Comparison of ENCODE assay signal across 14 cellular contexts in the genomic region with DNA sequence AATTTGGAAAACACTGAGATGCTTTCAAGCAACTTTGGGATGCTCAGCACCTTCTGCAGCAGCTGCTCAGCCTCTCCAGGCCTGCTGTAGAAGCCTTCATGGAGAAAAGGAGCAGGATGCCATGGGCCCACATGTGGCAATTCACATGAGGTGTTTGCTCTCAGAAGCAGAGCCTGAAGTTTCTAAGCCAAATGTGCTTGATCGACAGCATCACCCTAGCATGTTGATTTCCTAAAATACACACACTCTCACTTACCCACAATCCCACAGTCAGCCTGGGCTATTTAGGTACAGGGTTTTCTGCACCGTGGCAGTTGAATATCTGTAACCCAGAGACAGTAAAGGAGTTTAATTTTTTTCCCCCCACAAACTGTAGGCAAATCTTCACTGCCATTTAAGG.
DNase-seq lines count a peak whose midpoint lies in the region; ATAC-seq, FAIRE-seq and TF ChIP-seq lines count a peak whose summit lies in the region.
"Had no signal": no experiment of that assay in that cellular context is flagged by ENCODE, and none has a peak within 500 bp of the region (broad histone marks: within the 10 kb centered on the region; RNA-seq: fewer than 3 reads in every experiment).

No MANE protein-coding gene starts in this region.

- no peak for TF ChIP-seq EP300 in suprapubic skin (IDR thresholded peaks at IDR 0.05)

- H3K27ac ChIP-seq in pancreas, result no peak overlapping the region
- H3K27ac ChIP-seq in suprapubic skin, result no peak overlapping the region
- H3K27ac ChIP-seq: neural progenitor cell, SK-N-MC had no signal

- H3K9me3 ChIP-seq in pancreas (no peaks in the 10 kb centered on the region), suprapubic skin (no peaks in the 10 kb centered on the region)

- DNase-seq in activated naive CD8-positive, alpha-beta T cell treated with anti-CD3 and anti-CD28 coated beads, Interleukin-2, amount 50 U/mL, for 24 hours, result no peak
- DNase-seq in pancreas, result peak in 5 of 6 donors; percentile 42 to 83 (median 79)
- no peak for DNase-seq in suprapubic skin (ENCODE audit: low spot score in 2 of 2)
- DNase-seq: NCI-H1048; NCI-H82; stimulated activated CD4-positive, alpha-beta T cell treated with anti-CD3 and anti-CD28 coated beads, Interleukin-2, amount 100 ng/mL, for 24 hours had no signal

- peaks cover 78% of the 10 kb centered on the region for H3K36me3 Mint-ChIP-seq in activated naive CD8-positive, alpha-beta T cell treated with anti-CD3 and anti-CD28 coated beads, Interleukin-2, amount 50 U/mL, for 24 hours (ENCODE audit: low read depth)

- H3K27me3 ChIP-seq in pancreas (no peaks in the 10 kb centered on the region), suprapubic skin (no peaks in the 10 kb centered on the region)
- H3K27me3 ChIP-seq: neural progenitor cell had no signal

- no peaks in the 10 kb centered on the region for H3K27me3 Mint-ChIP-seq in activated naive CD8-positive, alpha-beta T cell treated with anti-CD3 and anti-CD28 coated beads, Interleukin-2, amount 50 U/mL, for 24 hours

- intact Hi-C loops in pancreas (cut with DNase I), result no loop called here

- no peak for TF ChIP-seq CTCF in pancreas (IDR thresholded peaks at IDR 0.05)
- no peak for TF ChIP-seq CTCF in suprapubic skin (IDR thresholded peaks at IDR 0.05)

- H3K4me3 Mint-ChIP-seq in activated naive CD8-positive, alpha-beta T cell treated with anti-CD3 and anti-CD28 coated beads, Interleukin-2, amount 50 U/mL, for 24 hours, result no peak overlapping the region
- H3K4me3 Mint-ChIP-seq: neural progenitor cell had no signal

- no peaks in the 10 kb centered on the region for H3K9me3 Mint-ChIP-seq in activated naive CD8-positive, alpha-beta T cell treated with anti-CD3 and anti-CD28 coated beads, Interleukin-2, amount 50 U/mL, for 24 hours
- H3K9me3 Mint-ChIP-seq: neural progenitor cell had no signal

- peak overlapping the region; percentile 81 for H3K27ac Mint-ChIP-seq in activated naive CD8-positive, alpha-beta T cell treated with anti-CD3 and anti-CD28 coated beads, Interleukin-2, amount 50 U/mL, for 24 hours
- H3K27ac Mint-ChIP-seq: neural progenitor cell had no signal

- ATAC-seq in GM18861 (IDR thresholded peaks at IDR 0.05; ENCODE audit: unreplicated experiment), result peak; percentile 32
- peak; percentile 36 for ATAC-seq in HG02884 (IDR thresholded peaks at IDR 0.05; ENCODE audit: unreplicated experiment)
- no peak for ATAC-seq in activated naive CD8-positive, alpha-beta T cell treated with anti-CD3 and anti-CD28 coated beads, Interleukin-2, amount 50 U/mL, for 24 hours
- peak; percentile 78 to 97 (median 95) for ATAC-seq in pancreas
- ATAC-seq in GM19452 (IDR thresholded peaks at IDR 0.05; ENCODE audit: unreplicated experiment), result no peak
- no peak for ATAC-seq in HG03354 (IDR thresholded peaks at IDR 0.05; ENCODE audit: poor library complexity, severe bottlenecking, unreplicated experiment)

- H3K4me1 Mint-ChIP-seq in activated naive CD8-positive, alpha-beta T cell treated with anti-CD3 and anti-CD28 coated beads, Interleukin-2, amount 50 U/mL, for 24 hours, result peaks cover 87% of the 10 kb centered on the region

- H3K4me3 ChIP-seq in pancreas (no peak overlapping the region), suprapubic skin (no peak overlapping the region)
- H3K4me3 ChIP-seq: neural progenitor cell, SK-N-MC had no signal

- FAIRE-seq in pancreas (lab: Jason Lieb, UNC), result no peak
- FAIRE-seq: H54, keratinocyte had no signal

- H3K36me3 ChIP-seq in pancreas (no peaks in the 10 kb centered on the region), suprapubic skin (peaks cover 21% of the 10 kb centered on the region)
- H3K36me3 ChIP-seq: neural progenitor cell had no signal

- no peaks in the 10 kb centered on the region for H3K4me1 ChIP-seq in pancreas
- H3K4me1 ChIP-seq in suprapubic skin, result peaks cover 3% of the 10 kb centered on the region

- 21 to 25% methylated on average over 2 of the region's 2 CpGs for WGBS in pancreas, 2 donors
- WGBS in suprapubic skin, result 57% methylated on average over 2 of the region's 2 CpGs

- TF ChIP-seq POLR2A in suprapubic skin (IDR thresholded peaks at IDR 0.05), result no peak

Comparison
In these comparisons a context has a peak if more than half of its experiments do, and no peak if none do; other contexts are left out.
1. ATAC-seq: peak in GM18861 (single experiment), HG02884 (single experiment) and pancreas (4 of 4); none in activated naive CD8-positive, alpha-beta T cell treated with anti-CD3 and anti-CD28 coated beads, Interleukin-2, amount 50 U/mL, for 24 hours (single experiment), GM19452 (single experiment) and HG03354 (single experiment).
2. DNase-seq: peak in pancreas (5 of 6); none in activated naive CD8-positive, alpha-beta T cell treated with anti-CD3 and anti-CD28 coated beads, Interleukin-2, amount 50 U/mL, for 24 hours (single experiment) and suprapubic skin (0 of 2).